Comparison of ENCODE assay signal across 8 cellular contexts in genomic region chr9:75089369-75089766, GRCh38. TPM values are rescaled to one million over a fixed set of nuclear protein-coding genes. Genes with fewer than 3 reads are reported as not detected.
DNase-seq lines count a peak whose midpoint lies in the region; ATAC-seq and TF ChIP-seq lines count a peak whose summit lies in the region.

No MANE protein-coding gene starts in this region.

- TF ChIP-seq CTCF in left ventricle myocardium inferior (IDR thresholded peaks at IDR 0.05; ENCODE audit: borderline replicate concordance) (no peak), mammary epithelial cell (conservative IDR thresholded peaks at IDR 0.05 in 1 of 2, IDR thresholded peaks at IDR 0.05 in 1 of 2; ENCODE audit: extremely low read depth in 1 of 2, insufficient read depth in 1 of 2, low read depth in 1 of 2, low read length in 2 of 2) (no peak), vagina (IDR thresholded peaks at IDR 0.05) (no peak)

- no peaks in the 10 kb centered on the region for H3K27me3 ChIP-seq in left ventricle myocardium inferior (ENCODE audit: low read depth)
- no peaks in the 10 kb centered on the region for H3K27me3 ChIP-seq in mammary epithelial cell (ENCODE audit: insufficient read depth, low read length)
- no peaks in the 10 kb centered on the region for H3K27me3 ChIP-seq in mononuclear cell (ENCODE audit: insufficient read depth, low read length)
- H3K27me3 ChIP-seq in vagina: no peaks in the 10 kb centered on the region

- H3K36me3 ChIP-seq in left ventricle myocardium inferior: no peaks in the 10 kb centered on the region
- no peaks in the 10 kb centered on the region for H3K36me3 ChIP-seq in mammary epithelial cell (ENCODE audit: insufficient read depth, low read length)
- no peaks in the 10 kb centered on the region for H3K36me3 ChIP-seq in vagina

- H3K9me3 ChIP-seq in left ventricle myocardium inferior (replicated peaks) (no peaks in the 10 kb centered on the region), mammary epithelial cell (replicated peaks; ENCODE audit: insufficient read depth, low read length) (no peaks in the 10 kb centered on the region), mononuclear cell (ENCODE audit: low read depth, low read length) (no peaks in the 10 kb centered on the region), vagina (no peaks in the 10 kb centered on the region)

- peak overlapping the region; percentile 67 for H3K4me2 ChIP-seq in mammary epithelial cell (ENCODE audit: insufficient read depth, low read depth, low read length)

- H3K4me1 ChIP-seq in left ventricle myocardium inferior (peaks cover 82% of the 10 kb centered on the region), mammary epithelial cell (ENCODE audit: insufficient read depth, low read length) (peaks cover 19% of the 10 kb centered on the region), mononuclear cell (ENCODE audit: insufficient read depth, low read length) (peaks cover 66% of the 10 kb centered on the region), vagina (peaks cover 62% of the 10 kb centered on the region)

- dilution Hi-C loops in mammary epithelial cell (cut with HindIII; ENCODE audit: low sequenced_read_pairs): no loop called here

- no peak for ATAC-seq in Right ventricle myocardium inferior
- no peak for ATAC-seq in GM18861 (IDR thresholded peaks at IDR 0.05; ENCODE audit: unreplicated experiment)
- ATAC-seq in GM18907 (IDR thresholded peaks at IDR 0.05; ENCODE audit: unreplicated experiment): no peak

- peaks cover 84% of the 10 kb centered on the region for H3K79me2 ChIP-seq in mammary epithelial cell (ENCODE audit: insufficient read depth, low read length)

- DNase-seq in left ventricle myocardium inferior: no peak
- no peak for DNase-seq in Right ventricle myocardium inferior (ENCODE audit: missing footprints)
- DNase-seq in mammary epithelial cell: no peak
- DNase-seq in vagina (ENCODE audit: extremely low spot score in 2 of 2): no peak
- no peak for DNase-seq in Kasumi-1 (lab: John Stamatoyannopoulos, UW)

- H3K27ac ChIP-seq in left ventricle myocardium inferior (replicated peaks) (peak overlapping the region; percentile 97), mammary epithelial cell (ENCODE audit: insufficient read depth, low read depth, low read length) (peak overlapping the region; percentile 63), vagina (peak overlapping the region; percentile 98)

- CTCF ChIA-PET in mammary epithelial cell (lab: Charles Lee; ENCODE audit: low non-redundant PET): interaction anchor here (0.7 kb wide), 1 partner anchor 61 kb away, joined by 4 read pairs; no protein-coding TSS in a partner anchor

- in situ Hi-C loops in mammary epithelial cell (cut with MboI; ENCODE audit: low sequenced_read_pairs in 2 of 2): no loop called here

- intact Hi-C loops in left ventricle myocardium inferior (cut with micrococcal nuclease) (no loop called here), Right ventricle myocardium inferior (cut with DNase I) (loop anchor here (5.0 to 10.0 kb wide), 3 partner anchors 62 to 1685 kb away; partner anchors contain the start of genes C9orf40 and CARNMT1), mammary epithelial cell (cut with micrococcal nuclease) (loop anchor here (10.0 kb wide), 1 partner anchor 805 kb away; the partner anchor contains the start of gene PCSK5), vagina (cut with DNase I) (no loop called here)

- 2% methylated on average over 11 of the region's 11 CpGs for WGBS in mammary epithelial cell (ENCODE audit: low coverage, missing lambda C conversion rate)

- no TSS peak for BruUV-seq in mammary epithelial cell (replicated peaks; lab: Mats Ljungman, UMichigan)

- H3K9ac ChIP-seq in mammary epithelial cell (ENCODE audit: insufficient read depth, low read length): peak overlapping the region; percentile 84

- no peaks in the 10 kb centered on the region for H4K20me1 ChIP-seq in mammary epithelial cell (ENCODE audit: insufficient read depth, low read length)

- H3K4me3 ChIP-seq in left ventricle myocardium inferior (peak overlapping the region; percentile 92), mammary epithelial cell (replicated peaks in 1 of 3; ENCODE audit: insufficient read depth in 1 of 3, low read depth in 2 of 3, low read length in 3 of 3) (peak overlapping the region; percentile 82 to 88 (median 83)), mononuclear cell (ENCODE audit: low read length) (peak overlapping the region; percentile 99), vagina (peak overlapping the region; percentile 89 to 90)

- TF ChIP-seq POLR2A in vagina (IDR thresholded peaks at IDR 0.05): no peak

- peak overlapping the region; percentile 91 for H2AFZ ChIP-seq in mammary epithelial cell (ENCODE audit: low read depth, low read length)

RNA-seq across cellular contexts. Expression of gene OSTF1, which starts 1.1 kb away (rescaled TPM):
- 18.9 TPM for total RNA-seq in left ventricle myocardium inferior
- 25.0 TPM for total RNA-seq in Right ventricle myocardium inferior
- total RNA-seq in mammary epithelial cell: 10 to 100 TPM; 31.8 to 53.1 TPM
- 40.1 TPM for polyA plus RNA-seq in mammary epithelial cell
- 43.9 TPM for polyA minus RNA-seq in mammary epithelial cell
- total RNA-seq in mononuclear cell: 40.5 TPM
- total RNA-seq in vagina: 25.0 TPM

RNA-seq across cellular contexts. Expression of gene NMRK1, which starts 1.4 kb away (rescaled TPM):
- total RNA-seq in left ventricle myocardium inferior: 13.8 TPM
- 21.9 TPM for total RNA-seq in Right ventricle myocardium inferior
- 10 to 100 TPM; 13.7 to 24.3 TPM for total RNA-seq in mammary epithelial cell
- polyA plus RNA-seq in mammary epithelial cell: 18.0 TPM
- 2.6 TPM for polyA minus RNA-seq in mammary epithelial cell
- total RNA-seq in mononuclear cell: 18.4 TPM
- 20.4 TPM for total RNA-seq in vagina

Comparison
In these comparisons a context has a peak if more than half of its experiments do, and no peak if none do; other contexts are left out.
1. intact Hi-C loops: an anchor here in Right ventricle myocardium inferior (5.0 to 10.0 kb wide) and mammary epithelial cell (10.0 kb wide); none called in left ventricle myocardium inferior and vagina.